1 cellular context compared by ENCODE assay signal in genomic region chr6:70310063-70310694, GRCh38.
A peak's percentile ranks its signal among the peaks of the same experiment; 100 is the strongest.
TF ChIP-seq lines count a peak whose summit lies in the region.

No MANE protein-coding gene starts in this region.

TF ChIP-seq in HepG2, 621 proteins besides CTCF, POLR2A, EP300 and RAD21 (continued from another document):
- TF ChIP-seq ZNF646 (CRISPR knock-in tag; IDR thresholded peaks at IDR 0.05) (no peak), GTF3A (CRISPR knock-in tag; conservative IDR thresholded peaks at IDR 0.05) (no peak), PREB (CRISPR knock-in tag; IDR thresholded peaks at IDR 0.05) (no peak), PITX1 (CRISPR knock-in tag; IDR thresholded peaks at IDR 0.05) (no peak), GABPA (IDR thresholded peaks at IDR 0.05; ENCODE audit: low read depth, low read length) (no peak), GABPA (CRISPR knock-in tag; IDR thresholded peaks at IDR 0.05; ENCODE audit: low read depth) (no peak), SIX1 (CRISPR knock-in tag; IDR thresholded peaks at IDR 0.05; ENCODE audit: borderline replicate concordance) (peak; percentile 78), TBL1XR1 (IDR thresholded peaks at IDR 0.05; ENCODE audit: borderline replicate concordance, low read length, partially characterized antibody) (no peak), NR2C2 (CRISPR knock-in tag; IDR thresholded peaks at IDR 0.05; ENCODE audit: borderline replicate concordance) (no peak), ZBTB4 (CRISPR knock-in tag; IDR thresholded peaks at IDR 0.05; ENCODE audit: borderline replicate concordance) (no peak), SRY (CRISPR knock-in tag; IDR thresholded peaks at IDR 0.05) (no peak), ZNF274 (CRISPR knock-in tag; IDR thresholded peaks at IDR 0.05) (no peak), SIX4 (CRISPR knock-in tag; IDR thresholded peaks at IDR 0.05) (peak; percentile 69; the same call in 1 of the 2 replicates)
TF ChIP-seq in HepG2: peak in this region for 4.
